Comparison of ENCODE assay signal across 22 cellular contexts in the genomic region with DNA sequence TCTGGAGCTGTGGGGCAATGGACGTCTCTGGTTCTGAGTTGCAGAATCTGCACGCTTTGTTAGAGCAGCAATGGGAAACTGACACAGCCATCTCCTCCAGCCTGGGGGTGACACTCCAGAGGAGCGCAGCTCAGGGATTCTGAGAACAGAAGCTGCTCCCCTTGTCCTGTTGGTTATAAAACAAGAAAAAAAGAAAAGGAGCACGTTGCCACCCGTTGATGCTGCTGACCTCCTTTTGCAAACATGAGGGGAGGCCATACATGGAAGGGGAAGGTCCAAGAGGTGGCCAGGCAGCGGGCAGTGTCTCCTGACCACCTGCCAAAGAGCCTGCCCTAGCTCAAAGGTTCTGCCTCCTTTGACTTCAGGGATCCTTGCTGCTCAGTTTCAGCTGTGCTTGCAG.
DNase-seq lines count a peak whose midpoint lies in the region; ATAC-seq lines count a peak whose summit lies in the region.
"Had no signal": no experiment of that assay in that cellular context is flagged by ENCODE, and none has a peak within 500 bp of the region (broad histone marks: within the 10 kb centered on the region; RNA-seq: fewer than 3 reads in every experiment).

No MANE protein-coding gene starts in this region.

- peaks cover 74% of the 10 kb centered on the region for H3K27me3 Mint-ChIP-seq in stimulated activated naive CD8-positive, alpha-beta T cell treated with anti-CD3 and anti-CD28 coated beads, Interleukin-15, amount 100 ng/mL, for 72 hours

- H3K9me3 Mint-ChIP-seq in stimulated activated naive CD8-positive, alpha-beta T cell treated with anti-CD3 and anti-CD28 coated beads, Interleukin-15, amount 100 ng/mL, for 72 hours: peaks cover 0 to 7% of the 10 kb centered on the region in 2 donors

- no peak overlapping the region for H3K18ac ChIP-seq in neuronal stem cell (ENCODE audit: low read length)

- H2AFZ ChIP-seq in neuronal stem cell (ENCODE audit: low read length): no peak overlapping the region

- no peak overlapping the region for H3K9ac ChIP-seq in neuronal stem cell (ENCODE audit: low read depth, low read length, poor library complexity)
- H3K9ac ChIP-seq: BLaER1 had no signal

- H3K4me3 ChIP-seq in neuronal stem cell (ENCODE audit: low read length in 2 of 2): no peak overlapping the region
- H3K4me3 ChIP-seq: BLaER1, GM12878 had no signal

- no peak overlapping the region for H3K23ac ChIP-seq in neuronal stem cell (ENCODE audit: low read depth, low read length, poor library complexity)

- ATAC-seq in stimulated activated naive CD8-positive, alpha-beta T cell treated with anti-CD3 and anti-CD28 coated beads, Interleukin-15, amount 100 ng/mL, for 72 hours: peak; percentile 9
- no peak for ATAC-seq in stimulated activated naive CD8-positive, alpha-beta T cell treated with anti-CD3 and anti-CD28 coated beads, Interleukin-15, Interleukin-2, amounts not matched to agents 100 U/mL and 50 U/mL, for 24 hours
- no peak for ATAC-seq in GM18498 (IDR thresholded peaks at IDR 0.05; ENCODE audit: unreplicated experiment)
- ATAC-seq: GM12878 had no signal

- no peak overlapping the region for H3K4me3 Mint-ChIP-seq in stimulated activated naive CD8-positive, alpha-beta T cell treated with anti-CD3 and anti-CD28 coated beads, Interleukin-15, amount 100 ng/mL, for 72 hours
- H3K4me3 Mint-ChIP-seq: CD14-positive monocyte; CD4-positive, alpha-beta memory T cell; CD4-positive, CD25-positive, alpha-beta regulatory T cell; CD8-positive, alpha-beta memory T cell had no signal

- H3K27ac Mint-ChIP-seq in stimulated activated naive CD8-positive, alpha-beta T cell treated with anti-CD3 and anti-CD28 coated beads, Interleukin-15, amount 100 ng/mL, for 72 hours: no peak overlapping the region
- H3K27ac Mint-ChIP-seq: CD14-positive monocyte; CD4-positive, alpha-beta memory T cell; CD4-positive, CD25-positive, alpha-beta regulatory T cell; CD8-positive, alpha-beta memory T cell had no signal

- H3K27ac ChIP-seq in neuronal stem cell (replicated peaks; ENCODE audit: low read length): no peak overlapping the region
- H3K27ac ChIP-seq: BLaER1 had no signal

- H3K4ac ChIP-seq in neuronal stem cell (ENCODE audit: low read length): no peak overlapping the region

- peak overlapping the region; percentile 16 for H2BK120ac ChIP-seq in neuronal stem cell (ENCODE audit: low read depth, low read length)

- H3K9me3 ChIP-seq in neuronal stem cell (replicated peaks in 1 of 2; ENCODE audit: control insufficient read depth in 2 of 2, insufficient read depth in 1 of 2, low read depth in 1 of 2, low read length in 2 of 2): no peaks in the 10 kb centered on the region
- H3K9me3 ChIP-seq: BE2C had no signal

- H3K14ac ChIP-seq in neuronal stem cell (ENCODE audit: low read length): no peak overlapping the region

- no peak overlapping the region for H3K4me2 ChIP-seq in neuronal stem cell (ENCODE audit: insufficient read depth, low read length, poor library complexity, severe bottlenecking)
- H3K4me2 ChIP-seq: BLaER1 had no signal

- H2BK15ac ChIP-seq in neuronal stem cell (ENCODE audit: low read length): no peak overlapping the region

- peaks cover 0 to 29% (median 8%) of the 10 kb centered on the region in 3 experiments for H3K27me3 ChIP-seq in neuronal stem cell (ENCODE audit: control insufficient read depth in 3 of 3, insufficient read depth in 3 of 3, low read depth in 1 of 3, low read length in 3 of 3)
- H3K27me3 ChIP-seq: BLaER1 had no signal

- H4K91ac ChIP-seq in neuronal stem cell (ENCODE audit: low read depth, low read length, poor library complexity): no peak overlapping the region

- peaks cover 8% of the 10 kb centered on the region for H3K4me1 Mint-ChIP-seq in stimulated activated naive CD8-positive, alpha-beta T cell treated with anti-CD3 and anti-CD28 coated beads, Interleukin-15, amount 100 ng/mL, for 72 hours
- H3K4me1 Mint-ChIP-seq: CD14-positive monocyte had no signal

- H2BK12ac ChIP-seq in neuronal stem cell (ENCODE audit: low read length): no peak overlapping the region

- H2AK5ac ChIP-seq in neuronal stem cell (ENCODE audit: low read depth, low read length): peak overlapping the region; percentile 73

- DNase-seq in stimulated activated naive CD8-positive, alpha-beta T cell treated with anti-CD3 and anti-CD28 coated beads, Interleukin-15, amount 100 ng/mL, for 72 hours: no peak
- DNase-seq in stimulated activated naive CD8-positive, alpha-beta T cell treated with anti-CD3 and anti-CD28 coated beads, Interleukin-15, Interleukin-2, amounts not matched to agents 100 U/mL and 50 U/mL, for 24 hours: no peak
- DNase-seq in neuronal stem cell (ENCODE audit: low spot score): no peak
- DNase-seq in central memory CD4-positive, alpha-beta T cell: no peak
- DNase-seq: 8988T; ACHN; BE2C; C1 segment of cervical spinal cord; CD4-positive, alpha-beta memory T cell; CD4-positive, CD25-positive, alpha-beta regulatory T cell; CD8-positive, alpha-beta memory T cell; COR-L47; DMS 273 treated with DMSO at 0.1 percent for 48 hours; DMS153; DMS79; DND-41; EL; GDM1 had no signal

- H3K36me3 ChIP-seq in neuronal stem cell (replicated peaks in 1 of 2; ENCODE audit: control insufficient read depth in 2 of 2, insufficient read depth in 2 of 2, low read length in 2 of 2): no peaks in the 10 kb centered on the region
- H3K36me3 ChIP-seq: BE2C, BLaER1 had no signal

- H4K8ac ChIP-seq in neuronal stem cell (ENCODE audit: low read depth, low read length): no peak overlapping the region

- WGBS in neuronal stem cell (ENCODE audit: extremely low coverage in 2 of 2, insufficient read length in 2 of 2, insufficient replicate concordance in 1 of 2), 2 donors: no CpG with 5 or more reads among the region's 6 CpGs

- H3K79me1 ChIP-seq in neuronal stem cell (ENCODE audit: low read depth, low read length): no peaks in the 10 kb centered on the region

- H2BK5ac ChIP-seq in neuronal stem cell (ENCODE audit: low read length): peak overlapping the region; percentile 20

- H3K4me1 ChIP-seq in neuronal stem cell (ENCODE audit: control insufficient read depth in 2 of 2, insufficient read depth in 1 of 2, low read depth in 1 of 2, low read length in 2 of 2): no peaks in the 10 kb centered on the region
- H3K4me1 ChIP-seq: BE2C, BLaER1 had no signal
